Comparison of ENCODE assay signal across 10 cellular contexts in genomic region chr12:55068416-55069010, GRCh38. TPM values are rescaled to one million over a fixed set of nuclear protein-coding genes. Genes with fewer than 3 reads are reported as not detected.
DNase-seq lines count a peak whose midpoint lies in the region; ATAC-seq, FAIRE-seq and TF ChIP-seq lines count a peak whose summit lies in the region.
"Had no signal": no experiment of that assay in that cellular context is flagged by ENCODE, and none has a peak within 500 bp of the region (broad histone marks: within the 10 kb centered on the region; RNA-seq: fewer than 3 reads in every experiment).

No MANE protein-coding gene starts in this region.

- H3K9me2 ChIP-seq in PC-3 (replicated peaks; ENCODE audit: low read length), result no peaks in the 10 kb centered on the region

- TF ChIP-seq POLR2A in tibial nerve (IDR thresholded peaks at IDR 0.05), result no peak

- WGBS in tibial nerve, 2 donors, result 56 to 61% methylated on average over 8 of the region's 8 CpGs

- no peak overlapping the region for H3K27ac ChIP-seq in PC-3 (ENCODE audit: low read length)
- no peak overlapping the region for H3K27ac ChIP-seq in tibial nerve

- peaks cover 32% of the 10 kb centered on the region for H3K27me3 ChIP-seq in PC-3 (ENCODE audit: low read length)
- peaks cover 2% of the 10 kb centered on the region for H3K27me3 ChIP-seq in bronchial epithelial cell (ENCODE audit: control insufficient read depth, insufficient read depth, low read length)
- no peaks in the 10 kb centered on the region for H3K27me3 ChIP-seq in tibial nerve

- no peak overlapping the region for H3K4me3 ChIP-seq in PC-3 (ENCODE audit: low read length)
- H3K4me3 ChIP-seq in bronchial epithelial cell (ENCODE audit: low read depth, low read length), result no peak overlapping the region
- H3K4me3 ChIP-seq in tibial nerve, result no peak overlapping the region

- no peaks in the 10 kb centered on the region for H4K20me1 ChIP-seq in PC-3 (ENCODE audit: low read length)

- H3K4me1 ChIP-seq in PC-3 (ENCODE audit: insufficient read depth, low read length) (no peaks in the 10 kb centered on the region), tibial nerve (no peaks in the 10 kb centered on the region)

- TF ChIP-seq CTCF in PC-3 (conservative IDR thresholded peaks at IDR 0.05; ENCODE audit: low read depth, low read length) (peak; percentile 77), bronchial epithelial cell (IDR thresholded peaks at IDR 0.05; ENCODE audit: insufficient read depth, low read length, severe bottlenecking) (peak; percentile 81), tibial nerve (IDR thresholded peaks at IDR 0.05) (peak; percentile 47 to 71 (median 57))

- POLR2A ChIA-PET in PC-3 (lab: Charles Lee; ENCODE audit: unreplicated experiment), result no interaction called here

- no peak overlapping the region for H2AFZ ChIP-seq in PC-3 (ENCODE audit: low read length)

- BruUV-seq in PC-3 (replicated peaks; lab: Mats Ljungman, UMichigan), result no TSS peak

- no peak for TF ChIP-seq EP300 in tibial nerve (IDR thresholded peaks at IDR 0.05)

- H3K9me3 ChIP-seq in PC-3 (ENCODE audit: low read length) (no peaks in the 10 kb centered on the region), tibial nerve (no peaks in the 10 kb centered on the region)

- no peak overlapping the region for H3K4me2 ChIP-seq in PC-3 (ENCODE audit: low read length)

- CTCF ChIA-PET in PC-3 (lab: Charles Lee), result interaction anchor here (1.0 to 1.1 kb wide), 2 partner anchors 48 to 76 kb away, joined by 3 to 10 read pairs; partner anchors contain the start of gene NEUROD4

- intact Hi-C loops in PC-3 (cut with micrococcal nuclease), result loop anchor here (1.0 kb wide), 1 partner anchor 365 kb away; no protein-coding TSS in a partner anchor

- peak; percentile 67 for ATAC-seq in GM21515 (IDR thresholded peaks at IDR 0.05; ENCODE audit: unreplicated experiment)
- peak; percentile 89 for ATAC-seq in PC-3

- DNase-seq in NCI-H2081 (lab: John Stamatoyannopoulos, UW) (peak; percentile 34 to 60), NCI-H2081 treated with DMSO at 0.1 percent for 48 hours (lab: John Stamatoyannopoulos, UW) (no peak), LHCN-M2 (ENCODE audit: low read depth) (peak; percentile 58), PC-3 (peak; percentile 76), bronchial epithelial cell (ENCODE audit: low read depth) (peak; percentile 52), left kidney (ENCODE audit: low read depth, low spot score) (peak; percentile 88), tibial nerve (ENCODE audit: low spot score in 2 of 2) (peak in 1 of 2 donors; percentile 15)

- H3K9ac ChIP-seq in PC-3 (ENCODE audit: low read length), result no peak overlapping the region

- H3K79me2 ChIP-seq in PC-3 (ENCODE audit: low read length), result no peaks in the 10 kb centered on the region

- H3K36me3 ChIP-seq in PC-3 (ENCODE audit: low read depth, low read length), result no peaks in the 10 kb centered on the region; the same call in 1 of the 2 replicates
- no peaks in the 10 kb centered on the region for H3K36me3 ChIP-seq in bronchial epithelial cell (ENCODE audit: control insufficient read depth, insufficient read depth, low read length)
- H3K36me3 ChIP-seq in tibial nerve, result no peaks in the 10 kb centered on the region

- no peak for FAIRE-seq in bronchial epithelial cell (lab: Jason Lieb, UNC)
- FAIRE-seq: A204.1 had no signal

- no peaks in the 10 kb centered on the region for H3F3A ChIP-seq in PC-3 (ENCODE audit: low read length, unreplicated experiment)

RNA-seq across cellular contexts. Expression of gene NEUROD4, which starts 48.7 kb away (rescaled TPM):
- total RNA-seq in LHCN-M2 (2014; rRNA removed), result not detected in 2 replicates
- not detected for polyA plus RNA-seq in LHCN-M2 (2012)
- not detected in 2 replicates for total RNA-seq in PC-3 (2014; rRNA removed)
- not detected in 2 replicates for total RNA-seq in bronchial epithelial cell
- not detected for total RNA-seq in tibial nerve

RNA-seq across cellular contexts. Expression of gene OR9K2, which starts 57.7 kb away (rescaled TPM):
- not detected in 2 replicates for total RNA-seq in LHCN-M2 (2014; rRNA removed)
- polyA plus RNA-seq in LHCN-M2 (2012), result not detected
- total RNA-seq in PC-3 (2014; rRNA removed), result not detected in 2 replicates
- total RNA-seq in bronchial epithelial cell, result not detected in 2 replicates
- not detected for total RNA-seq in tibial nerve
- total RNA-seq: temporal lobe had no signal
